In the genomic region with DNA sequence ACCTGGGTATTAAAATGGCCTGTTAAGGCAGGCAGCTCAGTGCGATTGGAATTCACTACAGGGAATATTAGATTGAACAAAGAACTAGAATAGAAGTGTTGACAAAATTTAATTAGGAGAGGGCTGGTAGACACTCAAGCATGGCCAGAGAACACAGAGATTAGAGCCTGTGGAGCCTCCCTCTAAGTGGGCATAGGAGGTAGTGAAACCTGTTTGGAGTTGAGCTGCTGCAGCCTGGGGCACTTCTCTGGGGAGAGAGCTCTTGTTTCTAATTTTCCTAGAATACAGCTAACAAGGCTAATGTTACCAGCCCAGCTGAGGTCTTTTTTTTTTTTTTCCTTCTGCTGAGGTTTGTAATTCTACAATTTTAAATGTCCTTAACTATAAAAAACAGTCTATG, we compare ENCODE assay signal across 15 cellular contexts.
DNase-seq lines count a peak whose midpoint lies in the region; ATAC-seq and TF ChIP-seq lines count a peak whose summit lies in the region.
"Had no signal": no experiment of that assay in that cellular context is flagged by ENCODE, and none has a peak within 500 bp of the region (broad histone marks: within the 10 kb centered on the region; RNA-seq: fewer than 3 reads in every experiment).

No MANE protein-coding gene starts in this region.

- TF ChIP-seq CTCF in LNCaP clone FGC (IDR thresholded peaks at IDR 0.05; ENCODE audit: control insufficient read depth, extremely low read depth, insufficient read depth) (no peak), RWPE2 (IDR thresholded peaks at IDR 0.05; ENCODE audit: poor library complexity, severe bottlenecking) (no peak)

- H3K4me1 ChIP-seq in RWPE2 (ENCODE audit: insufficient read depth, poor library complexity, severe bottlenecking) = no peaks in the 10 kb centered on the region
- H3K4me1 ChIP-seq: gastrocnemius medialis, tibial artery had no signal

- no peak overlapping the region for H3K27ac ChIP-seq in RWPE2 (ENCODE audit: poor library complexity, severe bottlenecking)
- H3K27ac ChIP-seq: gastrocnemius medialis, tibial artery had no signal

- no peaks in the 10 kb centered on the region for H3K9me3 ChIP-seq in RWPE2 (ENCODE audit: severe bottlenecking)
- H3K9me3 ChIP-seq: gastrocnemius medialis had no signal

- peak; percentile 65 for DNase-seq in DMS79 treated with DMSO at 0.1 percent for 48 hours (lab: John Stamatoyannopoulos, UW)
- DNase-seq in LNCaP clone FGC (ENCODE audit: low read depth) = peak; percentile 4
- no peak for DNase-seq in RWPE2 (ENCODE audit: low spot score)
- DNase-seq in iPS-NIHi7 (ENCODE audit: extremely low spot score) = peak; percentile 23
- DNase-seq in OCI-M2 (lab: John Stamatoyannopoulos, UW; ENCODE audit: unreplicated experiment) = no peak
- DNase-seq: activated CD4-positive, alpha-beta T cell treated with anti-CD3 and anti-CD28 coated beads, Interleukin-2, amount 50 U/mL, for 4 hours; gastrocnemius medialis; HCEC 1CT; NCI-H2029 treated with DMSO at 0.1 percent for 48 hours; stimulated activated CD4-positive, alpha-beta T cell treated with anti-CD3 and anti-CD28 coated beads, Interleukin-2, amount 100 ng/mL, for 24 hours; stimulated activated naive CD8-positive, alpha-beta T cell treated with anti-CD3 and anti-CD28 coated beads, Interleukin-15, Interleukin-2, amounts not matched to agents 100 U/mL and 50 U/mL, for 24 hours; T-helper 1 cell; tibial artery had no signal

- ATAC-seq in RWPE2 (ENCODE audit: low read depth) (0 out of 3 replicates have a peak, but pooled peaks have one; percentile 27), HG02981 (IDR thresholded peaks at IDR 0.05; ENCODE audit: unreplicated experiment) (no peak), GM18861 (IDR thresholded peaks at IDR 0.05; ENCODE audit: unreplicated experiment) (no peak)
- ATAC-seq: gastrocnemius medialis; stimulated activated naive CD8-positive, alpha-beta T cell treated with anti-CD3 and anti-CD28 coated beads, Interleukin-15, Interleukin-2, amounts not matched to agents 100 U/mL and 50 U/mL, for 24 hours had no signal

- no peaks in the 10 kb centered on the region for H3K36me3 ChIP-seq in RWPE2 (ENCODE audit: low read depth)
- H3K36me3 ChIP-seq: gastrocnemius medialis had no signal

- H3K4me3 ChIP-seq in LNCaP clone FGC (ENCODE audit: low read depth, low read length) = no peak overlapping the region
- no peak overlapping the region for H3K4me3 ChIP-seq in RWPE2 (ENCODE audit: severe bottlenecking)
- H3K4me3 ChIP-seq: gastrocnemius medialis, tibial artery had no signal

- no peaks in the 10 kb centered on the region for H3K27me3 ChIP-seq in RWPE2 (ENCODE audit: insufficient read depth, poor library complexity, severe bottlenecking)
- H3K27me3 ChIP-seq: gastrocnemius medialis, tibial artery had no signal

Comparison
In these comparisons a context has a peak if more than half of its experiments do, and no peak if none do; other contexts are left out.
1. DNase-seq: peak in DMS79 treated with DMSO at 0.1 percent for 48 hours (single experiment), LNCaP clone FGC (single experiment) and iPS-NIHi7 (single experiment); none in RWPE2 (single experiment) and OCI-M2 (single experiment).